ENCODE assay signal across 6 cellular contexts in the genomic region with DNA sequence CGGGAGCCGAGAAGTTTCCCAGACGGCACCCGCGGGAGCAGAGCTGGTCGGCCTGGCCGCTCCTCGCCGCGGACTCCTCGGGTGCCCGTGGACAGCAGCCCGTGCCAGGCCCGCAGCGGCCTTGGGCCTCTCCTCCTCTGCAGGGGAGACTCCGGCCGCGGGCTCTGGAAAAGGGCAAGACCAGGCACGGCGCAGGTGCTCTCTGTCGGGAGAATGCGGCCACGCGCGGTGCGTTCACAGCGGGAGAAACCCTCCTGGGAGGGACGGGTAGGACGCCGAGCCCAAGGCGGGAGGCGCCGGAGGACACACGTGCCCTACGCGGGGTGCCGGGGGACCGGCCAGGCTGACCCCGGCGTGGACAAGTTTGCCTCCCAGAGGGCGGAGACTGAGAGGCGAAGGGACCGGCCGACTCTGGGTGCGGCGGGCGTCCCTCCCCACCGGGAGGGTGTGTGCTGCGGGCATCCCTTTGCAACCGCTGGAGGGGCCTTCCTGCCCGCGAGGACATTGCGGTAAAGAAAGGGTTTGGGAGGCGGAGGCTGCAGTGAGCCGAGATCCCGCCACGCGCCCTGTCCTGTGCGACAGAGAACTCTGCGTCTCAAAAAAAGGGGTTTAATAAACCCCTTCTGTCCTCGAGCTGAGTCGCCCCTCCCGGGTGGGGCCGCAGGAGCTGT. TPM values are rescaled to one million over a fixed set of nuclear protein-coding genes. Genes with fewer than 3 reads are reported as not detected.
DNase-seq lines count a peak whose midpoint lies in the region; TF ChIP-seq lines count a peak whose summit lies in the region.

No MANE protein-coding gene starts in this region.

- H3K9me3 ChIP-seq in iPS DF 6.9 (ENCODE audit: control insufficient read depth, insufficient read depth, low read length) (no peaks in the 10 kb centered on the region), thyroid gland (no peaks in the 10 kb centered on the region)

- no peaks in the 10 kb centered on the region; the same call in 1 of the 2 replicates for H3K36me3 ChIP-seq in iPS DF 6.9 (ENCODE audit: control insufficient read depth, insufficient read depth, low read length)
- H3K36me3 ChIP-seq in thyroid gland, result peaks cover 0 to 3% of the 10 kb centered on the region in 2 donors

- H3K27ac ChIP-seq in iPS DF 6.9 (ENCODE audit: low read length) (no peak overlapping the region), thyroid gland (peak overlapping the region; percentile 51 to 88 (median 71))

- no peak for TF ChIP-seq POLR2A in thyroid gland (IDR thresholded peaks at IDR 0.05)

- H3K4me1 ChIP-seq in iPS DF 6.9 (ENCODE audit: control insufficient read depth, insufficient read depth, low read length) (peaks cover 26% of the 10 kb centered on the region), thyroid gland (peaks cover 0 to 15% of the 10 kb centered on the region in 2 donors)

- H3K4me3 ChIP-seq in iPS DF 6.9 (ENCODE audit: low read length), result peak overlapping the region; percentile 7; the same call in 1 of the 2 replicates
- peak overlapping the region in 1 of 3 donors; percentile 41 for H3K4me3 ChIP-seq in thyroid gland (replicated peaks in 1 of 3)

- no peaks in the 10 kb centered on the region for H3K27me3 ChIP-seq in iPS DF 6.9 (ENCODE audit: control insufficient read depth, insufficient read depth, low read length)
- no peaks in the 10 kb centered on the region for H3K27me3 ChIP-seq in thyroid gland

- peak; percentile 40 for DNase-seq in activated CD4-positive, alpha-beta T cell treated with anti-CD3 and anti-CD28 coated beads for 48 hours
- DNase-seq in activated CD4-positive, alpha-beta T cell treated with anti-CD3 and anti-CD28 coated beads for 4 hours, result no peak
- no peak for DNase-seq in iPS DF 6.9 (ENCODE audit: low read depth, low spot score)
- peak in 1 of 2 donors; percentile 20 for DNase-seq in thyroid gland
- DNase-seq in COLO668 (lab: John Stamatoyannopoulos, UW; ENCODE audit: unreplicated experiment), result no peak
- DNase-seq in cerebellar nuclear complex (lab: John Stamatoyannopoulos, UW), result no peak

- intact Hi-C loops in thyroid gland (cut with DNase I), result loop anchor here (5.0 kb wide), 1 partner anchor 36 kb away; no protein-coding TSS in a partner anchor

- WGBS in iPS DF 6.9 (ENCODE audit: insufficient coverage, insufficient read length), result no CpG with 5 or more reads among the region's 64 CpGs
- WGBS in thyroid gland, 2 donors, result 24 to 38% methylated on average over 27 to 29 of the region's 64 CpGs

- no peak for TF ChIP-seq CTCF in thyroid gland (IDR thresholded peaks at IDR 0.05)

RNA-seq across cellular contexts. Expression of a gene that starts 2.3 kb away (rescaled TPM):
- total RNA-seq in thyroid gland, result 100 to 1,000 TPM in 3 of 4 donors, 10 to 100 TPM in 1; 94.3 to 163 (median 103) TPM

RNA-seq across cellular contexts. Expression of a gene that starts 4.5 kb away (rescaled TPM):
- total RNA-seq in thyroid gland, result 100 to 1,000 TPM; 140 to 300 (median 178) TPM

RNA-seq across cellular contexts. Expression of a gene that starts 8.6 kb away (rescaled TPM):
- total RNA-seq in thyroid gland, result 100 to 1,000 TPM in 1 of 4 donors, 10 to 100 TPM in 3; 83.2 to 318 (median 92.9) TPM

RNA-seq across cellular contexts. Expression of a gene that starts 16.8 kb away (rescaled TPM):
- not detected for total RNA-seq in thyroid gland

RNA-seq across cellular contexts. Expression of a gene that starts 27.2 kb away (rescaled TPM):
- 10 to 100 TPM; 21.8 to 43.3 (median 32.7) TPM for total RNA-seq in thyroid gland
